Comparison of ENCODE assay signal across 8 cellular contexts in the genomic region with DNA sequence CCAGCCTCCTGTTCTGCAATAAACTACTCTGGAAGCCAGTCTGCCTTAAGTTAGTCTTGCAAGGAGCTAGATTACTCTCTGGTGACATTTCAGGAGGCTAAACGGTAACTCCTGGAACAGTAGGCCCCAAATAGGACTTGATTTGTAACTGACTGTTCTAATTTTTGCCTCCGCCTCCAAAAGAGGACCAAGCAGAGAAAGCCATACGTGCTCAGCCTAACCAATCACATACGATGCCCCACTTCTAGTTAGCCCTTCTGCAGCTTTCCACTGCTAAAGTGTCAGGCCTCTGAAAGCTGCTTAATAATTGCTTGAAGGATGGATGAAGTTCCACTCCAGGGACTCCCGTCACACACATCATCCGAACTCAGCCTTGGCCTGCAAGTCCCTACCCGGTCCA. TPM values are rescaled to one million over a fixed set of nuclear protein-coding genes. Genes with fewer than 3 reads are reported as not detected.
DNase-seq lines count a peak whose midpoint lies in the region; ATAC-seq and TF ChIP-seq lines count a peak whose summit lies in the region.

No MANE protein-coding gene starts in this region.

- DNase-seq in NCI-H82 (lab: John Stamatoyannopoulos, UW) (peak; percentile 6), NCI-H82 treated with DMSO at 0.1 percent for 48 hours (lab: John Stamatoyannopoulos, UW; ENCODE audit: unreplicated experiment) (no peak), foreskin keratinocyte (peak; percentile 2 to 11), renal cortical epithelial cell (ENCODE audit: low read depth) (peak; percentile 20), GM13976 (ENCODE audit: low spot score) (no peak), NCI-H2107 treated with DMSO at 0.1 percent for 48 hours (lab: John Stamatoyannopoulos, UW; ENCODE audit: unreplicated experiment) (no peak)

- peaks cover 7% of the 10 kb centered on the region for H3K4me1 ChIP-seq in foreskin keratinocyte

- no peak for TF ChIP-seq CTCF in VCaP (conservative IDR thresholded peaks at IDR 0.05)
- no peak for TF ChIP-seq CTCF in foreskin keratinocyte (conservative IDR thresholded peaks at IDR 0.05)
- TF ChIP-seq CTCF in GM13976 (IDR thresholded peaks at IDR 0.05; ENCODE audit: borderline replicate concordance, control extremely low read depth, extremely low read depth, insufficient read depth, missing control alignments) = no peak

- H3K27me3 ChIP-seq in foreskin keratinocyte = no peaks in the 10 kb centered on the region

- H3K27ac ChIP-seq in VCaP (peak overlapping the region; percentile 91), foreskin keratinocyte (peak overlapping the region; percentile 73)

- no peak for ATAC-seq in foreskin keratinocyte
- ATAC-seq in GM18870 (IDR thresholded peaks at IDR 0.05; ENCODE audit: unreplicated experiment) = no peak

- in situ Hi-C loops in GM13976 (cut with MboI; ENCODE audit: low sequenced_read_pairs, unreplicated experiment) = no loop called here

RNA-seq across cellular contexts. Expression of a gene that starts 0.7 kb away (rescaled TPM):
- 12.0 and 14.1 TPM in 2 replicates for total RNA-seq in foreskin keratinocyte
- polyA plus RNA-seq in foreskin keratinocyte = 0.46 and 0.55 TPM in 2 replicates
- total RNA-seq in renal cortical epithelial cell = 31.3 and 39.8 TPM in 2 replicates

RNA-seq across cellular contexts. Expression of a gene that starts 10.4 kb away (rescaled TPM):
- total RNA-seq in foreskin keratinocyte (0.92 and 1.9 TPM in 2 replicates), renal cortical epithelial cell (0.20 and 3.1 TPM in 2 replicates)
- polyA plus RNA-seq in foreskin keratinocyte = 2.3 and 2.6 TPM in 2 replicates

RNA-seq across cellular contexts. Expression of a gene that starts 39.1 kb away (rescaled TPM):
- 45.8 and 54.6 TPM in 2 replicates for total RNA-seq in foreskin keratinocyte
- polyA plus RNA-seq in foreskin keratinocyte = 0.30 and 0.47 TPM in 2 replicates
- 88.0 and 164 TPM in 2 replicates for total RNA-seq in renal cortical epithelial cell

RNA-seq across cellular contexts. Expression of a gene that starts 49.9 kb away (rescaled TPM):
- total RNA-seq in foreskin keratinocyte (22.5 and 22.6 TPM in 2 replicates), renal cortical epithelial cell (37.5 and 69.3 TPM in 2 replicates)
- polyA plus RNA-seq in foreskin keratinocyte = 4.3 and 5.1 TPM in 2 replicates

Comparison
In these comparisons a context has a peak if more than half of its experiments do, and no peak if none do; other contexts are left out.
1. DNase-seq: peak in NCI-H82 (single experiment), foreskin keratinocyte (2 of 2) and renal cortical epithelial cell (single experiment); none in NCI-H82 treated with DMSO at 0.1 percent for 48 hours (single experiment), GM13976 (single experiment) and NCI-H2107 treated with DMSO at 0.1 percent for 48 hours (single experiment).